ENCODE assay signal across 10 cellular contexts in genomic region chr5:67221487-67222242, GRCh38. TPM values are rescaled to one million over a fixed set of nuclear protein-coding genes. Genes with fewer than 3 reads are reported as not detected.
DNase-seq lines count a peak whose midpoint lies in the region; ATAC-seq and TF ChIP-seq lines count a peak whose summit lies in the region.
"Had no signal": no experiment of that assay in that cellular context is flagged by ENCODE, and none has a peak within 500 bp of the region (broad histone marks: within the 10 kb centered on the region; RNA-seq: fewer than 3 reads in every experiment).

No MANE protein-coding gene starts in this region.

- H3K36me3 Mint-ChIP-seq in endothelial cell (ENCODE audit: low read depth, unreplicated experiment) (no peaks in the 10 kb centered on the region), HFFc6 (ENCODE audit: low read depth) (no peaks in the 10 kb centered on the region)

- H3K4me3 Mint-ChIP-seq in endothelial cell (ENCODE audit: unreplicated experiment): no peak overlapping the region
- H3K4me3 Mint-ChIP-seq in HFFc6: no peak overlapping the region

- H3K9me3 ChIP-seq in OCI-LY3 (ENCODE audit: insufficient read depth, low read length) (no peaks in the 10 kb centered on the region), adrenal gland (replicated peaks in 1 of 3) (no peaks in the 10 kb centered on the region)

- no peak for DNase-seq in endothelial cell (ENCODE audit: low spot score)
- DNase-seq in adrenal gland: no peak
- DNase-seq in effector CD4-positive, alpha-beta T cell: no peak
- DNase-seq in RWPE1 (ENCODE audit: low spot score): no peak
- no peak for DNase-seq in HFFc6

- H3K27me3 ChIP-seq in OCI-LY3 (ENCODE audit: low read depth, low read length) (no peaks in the 10 kb centered on the region), adrenal gland (no peaks in the 10 kb centered on the region)

- TF ChIP-seq CTCF in OCI-LY3 (IDR thresholded peaks at IDR 0.05; ENCODE audit: low read depth, low read length) (no peak), endothelial cell (IDR thresholded peaks at IDR 0.05; ENCODE audit: unreplicated experiment) (no peak), adrenal gland (IDR thresholded peaks at IDR 0.05) (no peak), RWPE1 (conservative IDR thresholded peaks at IDR 0.05; ENCODE audit: low read depth) (no peak), HFFc6 (IDR thresholded peaks at IDR 0.05) (no peak)

- peak overlapping the region; percentile 20; the same call in 1 of the 2 replicates for H3K9ac ChIP-seq in OCI-LY3 (ENCODE audit: low read length)

- peak overlapping the region; percentile 34 for H3K4me3 ChIP-seq in OCI-LY3 (ENCODE audit: low read length)
- H3K4me3 ChIP-seq in adrenal gland: no peak overlapping the region

- WGBS in adrenal gland, 4 donors: 68 to 82% (median 77%) methylated on average over 9 of the region's 9 CpGs

- intact Hi-C loops in adrenal gland (cut with DNase I): no loop called here

- H2AFZ ChIP-seq in OCI-LY3 (ENCODE audit: low read depth, low read length): peak overlapping the region; percentile 94

- CTCF ChIA-PET in RWPE1 (lab: Yijun Ruan, JAX): interaction anchor here (0.9 kb wide), 1 partner anchor 1031 kb away, joined by 4 read pairs; no protein-coding TSS in a partner anchor

- H3K36me3 ChIP-seq in OCI-LY3 (replicated peaks; ENCODE audit: low read depth, low read length) (no peaks in the 10 kb centered on the region), adrenal gland (replicated peaks in 1 of 2) (no peaks in the 10 kb centered on the region)

- ATAC-seq in GM19023 (IDR thresholded peaks at IDR 0.05; ENCODE audit: unreplicated experiment): peak; percentile 94
- ATAC-seq in HG02763 (IDR thresholded peaks at IDR 0.05; ENCODE audit: unreplicated experiment): peak; percentile 87
- ATAC-seq: Panc1 had no signal

- H4K20me1 ChIP-seq in OCI-LY3 (ENCODE audit: insufficient read depth, low read length): no peaks in the 10 kb centered on the region

- peak overlapping the region; percentile 66 for H3K4me2 ChIP-seq in OCI-LY3 (ENCODE audit: low read length)

- H3K27ac ChIP-seq in OCI-LY3 (ENCODE audit: low read length) (peak overlapping the region; percentile 10; the same call in 1 of the 2 replicates), adrenal gland (peak overlapping the region in 2 of 5 donors; percentile 9 to 40), RWPE1 (no peak overlapping the region)

- H3K27me3 Mint-ChIP-seq in endothelial cell (ENCODE audit: unreplicated experiment) (peaks cover 5% of the 10 kb centered on the region), HFFc6 (ENCODE audit: insufficient read depth) (peaks cover 8% of the 10 kb centered on the region)

- no peaks in the 10 kb centered on the region for H3K4me1 Mint-ChIP-seq in endothelial cell (ENCODE audit: unreplicated experiment)
- H3K4me1 Mint-ChIP-seq in HFFc6 (ENCODE audit: low read depth): peaks cover 3% of the 10 kb centered on the region; the same call in 1 of the 2 replicates

- POLR2A ChIA-PET in RWPE1 (lab: Yijun Ruan, JAX; ENCODE audit: low non-redundant PET): no interaction called here

- no peak for TF ChIP-seq POLR2A in adrenal gland (IDR thresholded peaks at IDR 0.05)

- H3K27ac Mint-ChIP-seq in endothelial cell (ENCODE audit: unreplicated experiment) (peak overlapping the region; percentile 37), HFFc6 (no peak overlapping the region)

- H3K9me3 Mint-ChIP-seq in endothelial cell (ENCODE audit: unreplicated experiment) (no peaks in the 10 kb centered on the region), HFFc6 (no peaks in the 10 kb centered on the region)

- peaks cover 28% of the 10 kb centered on the region for H3K4me1 ChIP-seq in OCI-LY3 (ENCODE audit: low read length)
- H3K4me1 ChIP-seq in adrenal gland (replicated peaks in 1 of 2): peaks cover 0 to 3% of the 10 kb centered on the region in 2 donors

- H3K79me2 ChIP-seq in OCI-LY3 (ENCODE audit: low read length): no peaks in the 10 kb centered on the region

RNA-seq across cellular contexts. Expression of gene CD180, which starts 25.1 kb away (rescaled TPM):
- not detected for total RNA-seq in endothelial cell (ENCODE audit: unreplicated experiment)
- 1 to 10 TPM in 7 of 8 donors, under 1 TPM in 1; 0.79 to 3.6 (median 2.2) TPM for total RNA-seq in adrenal gland
- polyA plus RNA-seq in adrenal gland: 1 to 10 TPM in 2 of 3 donors, under 1 TPM in 1; 0.37 to 1.3 (median 1.1) TPM
- not detected for total RNA-seq in HFFc6 (2021; fragmentation: NEBNext Ultra II Directional; extraction: Animal tissue kit (Norgen Biotek cat#: 25700))
- total RNA-seq: fibroblast of villous mesenchyme had no signal
